Comparison of ENCODE assay signal across 8 cellular contexts in the genomic region with DNA sequence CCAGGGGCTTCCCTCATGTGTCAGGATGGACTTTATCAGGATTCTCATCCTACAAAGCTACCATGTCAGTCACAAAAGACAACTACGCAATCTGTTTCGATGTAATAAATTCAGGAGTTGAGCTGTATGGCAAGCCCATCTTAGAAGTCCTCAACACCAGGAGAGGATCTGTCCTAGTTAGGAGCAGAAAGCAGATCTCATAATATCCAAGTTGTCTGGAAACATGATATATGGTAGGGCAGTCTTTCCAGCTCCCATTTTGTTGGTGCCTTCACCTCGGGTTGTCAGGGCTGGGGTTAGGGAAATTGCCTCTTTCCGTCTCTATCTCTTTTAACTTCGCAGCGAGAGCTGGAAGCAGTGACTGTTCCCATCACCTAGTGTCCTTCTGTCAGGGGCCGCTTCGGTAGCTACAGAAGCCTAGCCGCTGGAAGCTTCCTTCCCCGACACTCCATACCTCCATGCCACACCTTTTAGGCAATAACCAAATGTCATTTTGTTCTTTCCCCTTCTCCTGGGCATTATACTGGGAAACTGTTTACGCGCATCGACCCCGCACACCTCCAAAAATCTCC. TPM values are rescaled to one million over a fixed set of nuclear protein-coding genes. Genes with fewer than 3 reads are reported as not detected.
DNase-seq lines count a peak whose midpoint lies in the region; ATAC-seq and TF ChIP-seq lines count a peak whose summit lies in the region.

No MANE protein-coding gene starts in this region.

- H3K4me1 Mint-ChIP-seq in GM23338: peaks cover 39% of the 10 kb centered on the region

- TF ChIP-seq POLR2A in esophagus squamous epithelium (IDR thresholded peaks at IDR 0.05): no peak

- H3K36me3 ChIP-seq in GM23338 (ENCODE audit: insufficient read depth) (no peaks in the 10 kb centered on the region), RWPE2 (ENCODE audit: low read depth) (no peaks in the 10 kb centered on the region), esophagus squamous epithelium (no peaks in the 10 kb centered on the region), osteoblast (ENCODE audit: insufficient read depth, low read length) (peaks cover 6% of the 10 kb centered on the region)

- no peaks in the 10 kb centered on the region; the same call in 2 of the 3 replicates for H3K9me3 Mint-ChIP-seq in GM23338

- ATAC-seq in GM23338 (peak; percentile 10), RWPE2 (ENCODE audit: low read depth) (no peak), GM19328 (IDR thresholded peaks at IDR 0.05; ENCODE audit: unreplicated experiment) (no peak), HG03520 (IDR thresholded peaks at IDR 0.05; ENCODE audit: unreplicated experiment) (no peak), HG03565 (IDR thresholded peaks at IDR 0.05; ENCODE audit: unreplicated experiment) (no peak)

- H3K27ac Mint-ChIP-seq in GM23338: no peak overlapping the region

- peaks cover 64% of the 10 kb centered on the region for H3K27me3 Mint-ChIP-seq in GM23338 (ENCODE audit: insufficient read depth, low read depth, poor library complexity)

- H3F3A ChIP-seq in GM23338 (replicated peaks; ENCODE audit: low read depth): peaks cover 16% of the 10 kb centered on the region

- peak; percentile 50 for DNase-seq in GM23338 (ENCODE audit: low spot score)
- DNase-seq in RWPE2 (ENCODE audit: low spot score): no peak
- no peak for DNase-seq in esophagus squamous epithelium (lab: John Stamatoyannopoulos, UW)
- DNase-seq in osteoblast (ENCODE audit: insufficient read length, low spot score, missing footprints): no peak
- no peak for DNase-seq in OCI-M1 (lab: John Stamatoyannopoulos, UW)

- H3K4me1 ChIP-seq in GM23338 (ENCODE audit: insufficient read depth) (peaks cover 26% of the 10 kb centered on the region), RWPE2 (ENCODE audit: insufficient read depth, poor library complexity, severe bottlenecking) (peaks cover 4% of the 10 kb centered on the region), esophagus squamous epithelium (peaks cover 0 to 50% (median 13%) of the 10 kb centered on the region in 3 donors), osteoblast (ENCODE audit: insufficient read depth, low read length) (peaks cover 17% of the 10 kb centered on the region)

- no peaks in the 10 kb centered on the region for H3K9me3 ChIP-seq in RWPE2 (ENCODE audit: severe bottlenecking)
- no peaks in the 10 kb centered on the region for H3K9me3 ChIP-seq in esophagus squamous epithelium
- no peaks in the 10 kb centered on the region for H3K9me3 ChIP-seq in osteoblast (ENCODE audit: low read depth, low read length)

- intact Hi-C loops in esophagus squamous epithelium (cut with DNase I): no loop called here

- H3K27ac ChIP-seq in GM23338 (ENCODE audit: low read depth) (no peak overlapping the region), RWPE2 (ENCODE audit: poor library complexity, severe bottlenecking) (no peak overlapping the region), esophagus squamous epithelium (peak overlapping the region in 3 of 4 donors; percentile 89 to 97 (median 96)), osteoblast (ENCODE audit: low read depth, low read length) (no peak overlapping the region)

- 13 to 27% methylated on average over 13 to 14 of the region's 14 CpGs for WGBS in esophagus squamous epithelium, 2 donors

- TF ChIP-seq CTCF in GM23338 (conservative IDR thresholded peaks at IDR 0.05; ENCODE audit: low read depth in 2 of 2) (no peak), RWPE2 (IDR thresholded peaks at IDR 0.05; ENCODE audit: poor library complexity, severe bottlenecking) (no peak), esophagus squamous epithelium (IDR thresholded peaks at IDR 0.05) (no peak), osteoblast (IDR thresholded peaks at IDR 0.05; ENCODE audit: extremely low read depth, low read depth, low read length) (no peak)

- peak overlapping the region; percentile 77 for H3K4me3 Mint-ChIP-seq in GM23338

- H2AFZ ChIP-seq in GM23338 (peak overlapping the region; percentile 83), osteoblast (ENCODE audit: low read length) (peak overlapping the region; percentile 17)

- H4K20me1 ChIP-seq in GM23338 (replicated peaks; ENCODE audit: insufficient read depth) (peaks cover 48% of the 10 kb centered on the region), osteoblast (ENCODE audit: insufficient read depth, low read length) (peaks cover 51% of the 10 kb centered on the region)

- H3K36me3 Mint-ChIP-seq in GM23338 (ENCODE audit: low read depth): peaks cover 3% of the 10 kb centered on the region; the same call in 2 of the 3 replicates

- H3K79me2 ChIP-seq in GM23338 (replicated peaks; ENCODE audit: insufficient read depth) (peaks cover 41% of the 10 kb centered on the region), osteoblast (ENCODE audit: insufficient read depth, low read length) (peaks cover 57% of the 10 kb centered on the region)

- H3K4me2 ChIP-seq in GM23338: peak overlapping the region; percentile 97
- peak overlapping the region; percentile 88 for H3K4me2 ChIP-seq in osteoblast (ENCODE audit: insufficient read depth, low read length)

- no peaks in the 10 kb centered on the region for H3K9me2 ChIP-seq in GM23338 (ENCODE audit: insufficient read depth)

- peak overlapping the region; percentile 84 for H3K4me3 ChIP-seq in GM23338
- peak overlapping the region; percentile 99 for H3K4me3 ChIP-seq in RWPE2 (ENCODE audit: severe bottlenecking)
- peak overlapping the region; percentile 82 to 99 (median 89) for H3K4me3 ChIP-seq in esophagus squamous epithelium
- peak overlapping the region; percentile 76 for H3K4me3 ChIP-seq in osteoblast (ENCODE audit: insufficient read depth, low read length)

- H3K27me3 ChIP-seq in GM23338 (ENCODE audit: insufficient read depth) (peaks cover 89% of the 10 kb centered on the region), RWPE2 (ENCODE audit: insufficient read depth, poor library complexity, severe bottlenecking) (no peaks in the 10 kb centered on the region), esophagus squamous epithelium (no peaks in the 10 kb centered on the region), osteoblast (ENCODE audit: insufficient read depth, low read length) (no peaks in the 10 kb centered on the region)

TF ChIP-seq in GM23338, 12 proteins besides CTCF, POLR2A, EP300 and RAD21 (continues in another document):
- TF ChIP-seq STAT1 (IDR thresholded peaks at IDR 0.05; ENCODE audit: unreplicated experiment): no peak

RNA-seq across cellular contexts. Expression of gene NIN, which starts 1.4 kb away (rescaled TPM):
- 12.9 and 17.4 TPM in 2 replicates for total RNA-seq in GM23338 (2014; rRNA removed; shearing (Covaris generic))
- polyA plus RNA-seq in GM23338 (2016; fragmentation: Nextera tagmentation; extraction: Ambion mirVana): 6.2 and 7.4 TPM in 2 replicates
- 10 to 100 TPM; 12.2 to 36.8 (median 24.5) TPM for total RNA-seq in esophagus squamous epithelium
- total RNA-seq in osteoblast: 40.2 and 42.4 TPM in 2 replicates

RNA-seq across cellular contexts. Expression of gene ABHD12B, which starts 42.3 kb away (rescaled TPM):
- 9.0 and 13.4 TPM in 2 replicates for total RNA-seq in GM23338 (2014; rRNA removed; shearing (Covaris generic))
- 52.8 and 56.9 TPM in 2 replicates for polyA plus RNA-seq in GM23338 (2016; fragmentation: Nextera tagmentation; extraction: Ambion mirVana)
- under 1 TPM in 1 of 4 donors, not detected in 3; 0.53 TPM for total RNA-seq in esophagus squamous epithelium
- total RNA-seq in osteoblast: not detected in 2 replicates

Comparison
In these comparisons a context has a peak if more than half of its experiments do, and no peak if none do; other contexts are left out.
1. H3K27ac ChIP-seq: peak in esophagus squamous epithelium (3 of 4); none in GM23338 (single experiment), RWPE2 (single experiment) and osteoblast (single experiment).
2. Peak in every context shown above with its lines, with median percentiles within 50 percentile points of each other: H3K4me3 ChIP-seq.